Comparison of ENCODE assay signal across 1 cellular context in genomic region chr1:153750026-153750995, GRCh38.
TF ChIP-seq lines count a peak whose summit lies in the region.

No MANE protein-coding gene starts in this region.

TF ChIP-seq in GM23338, 12 proteins besides CTCF, POLR2A, EP300 and RAD21 (continued from another document):
- no peak for TF ChIP-seq ZNF462 (CRISPR knock-in tag; IDR thresholded peaks at IDR 0.05)
- TF ChIP-seq REST (IDR thresholded peaks at IDR 0.05; ENCODE audit: unreplicated experiment) = no peak
TF ChIP-seq in GM23338: peak in this region for 0.
